8 cellular contexts compared by ENCODE assay signal in genomic region chr2:241272722-241273551, GRCh38. TPM values are rescaled to one million over a fixed set of nuclear protein-coding genes. Genes with fewer than 3 reads are reported as not detected.
A peak's percentile ranks its signal among the peaks of the same experiment; 100 is the strongest.
DNase-seq lines count a peak whose midpoint lies in the region; ATAC-seq, FAIRE-seq and TF ChIP-seq lines count a peak whose summit lies in the region.

No MANE protein-coding gene starts in this region.

- H3K9ac ChIP-seq in iPS-20b (ENCODE audit: low read depth, low read length) = peak overlapping the region; percentile 20; the same call in 1 of the 2 replicates

- peak; percentile 90 for DNase-seq in AG08396 (ENCODE audit: low spot score)
- peak; percentile 59 for DNase-seq in T1000 (lab: John Stamatoyannopoulos, UW)
- peak; percentile 36 for DNase-seq in brain microvascular endothelial cell
- peak; percentile 39 for DNase-seq in small intestine
- DNase-seq in NCI-H526 treated with DMSO at 0.1 percent for 48 hours (lab: John Stamatoyannopoulos, UW) = no peak

- H3K4me3 ChIP-seq in brain microvascular endothelial cell (ENCODE audit: low read depth, low read length) (peak overlapping the region; percentile 79), iPS-20b (ENCODE audit: low read length) (peak overlapping the region; percentile 68), small intestine (ENCODE audit: low read depth in 1 of 2, low read length in 2 of 2) (peak overlapping the region; percentile 75 to 97)

- peak overlapping the region; percentile 92 for H3K27ac ChIP-seq in brain microvascular endothelial cell
- no peak overlapping the region for H3K27ac ChIP-seq in iPS-20b (ENCODE audit: low read length)
- peak overlapping the region; percentile 34 to 82 for H3K27ac ChIP-seq in small intestine (ENCODE audit: low read depth in 1 of 2, low read length in 1 of 2)

- ATAC-seq in GM19025 (IDR thresholded peaks at IDR 0.05; ENCODE audit: low read depth, unreplicated experiment) (peak; percentile 58), HG03521 (IDR thresholded peaks at IDR 0.05; ENCODE audit: unreplicated experiment) (peak; percentile 31)

- H3K9me3 ChIP-seq in iPS-20b (ENCODE audit: insufficient read depth, low read depth, low read length) (no peaks in the 10 kb centered on the region), small intestine (ENCODE audit: control insufficient read depth, low read depth) (no peaks in the 10 kb centered on the region)

- in situ Hi-C loops in brain microvascular endothelial cell (cut with HindIII; ENCODE audit: low pct_ligation_motif_present, low sequenced_read_pairs) = no loop called here

- no peaks in the 10 kb centered on the region for H3K27me3 ChIP-seq in brain microvascular endothelial cell (replicated peaks)
- no peaks in the 10 kb centered on the region for H3K27me3 ChIP-seq in iPS-20b (ENCODE audit: insufficient read depth, low read length)
- no peaks in the 10 kb centered on the region for H3K27me3 ChIP-seq in small intestine (ENCODE audit: control insufficient read depth in 2 of 2, insufficient read depth in 2 of 2, low read length in 2 of 2)

- H3K36me3 ChIP-seq in brain microvascular endothelial cell (replicated peaks) = peaks cover 12% of the 10 kb centered on the region
- H3K36me3 ChIP-seq in iPS-20b (ENCODE audit: insufficient read depth, low read depth, low read length) = peaks cover 13% of the 10 kb centered on the region; the same call in 1 of the 2 replicates
- no peaks in the 10 kb centered on the region for H3K36me3 ChIP-seq in small intestine (ENCODE audit: control insufficient read depth in 2 of 2, insufficient read depth in 2 of 2, low read length in 2 of 2)

- H3K4me1 ChIP-seq in iPS-20b (ENCODE audit: insufficient read depth, low read length) = peaks cover 6% of the 10 kb centered on the region; the same call in 1 of the 2 replicates
- H3K4me1 ChIP-seq in small intestine (ENCODE audit: control insufficient read depth in 2 of 2, insufficient read depth in 1 of 2, low read depth in 1 of 2, low read length in 1 of 2) = peaks cover 2 to 9% of the 10 kb centered on the region in 2 donors

- no peak for FAIRE-seq in small intestine (lab: Jason Lieb, UNC)

- 11 to 17% (median 12%) methylated on average over 27 to 62 of the region's 62 CpGs for WGBS in small intestine, 3 donors

- no peak for TF ChIP-seq CTCF in brain microvascular endothelial cell (IDR thresholded peaks at IDR 0.05; ENCODE audit: low read depth, low read length, missing control alignments)

RNA-seq across cellular contexts. Expression of gene HDLBP, which starts 42.5 kb away (rescaled TPM):
- polyA plus RNA-seq in small intestine = 100 to 1,000 TPM; 136 to 193 (median 150) TPM

RNA-seq across cellular contexts. Expression of gene SEPTIN2, which starts 42.8 kb away (rescaled TPM):
- 100 to 1,000 TPM; 112 to 171 (median 125) TPM for polyA plus RNA-seq in small intestine
